In genomic region chr1:234722904-234723588, GRCh38 we compare ENCODE assay signal across 1 cellular context.
TF ChIP-seq lines count a peak whose summit lies in the region.

No MANE protein-coding gene starts in this region.

TF ChIP-seq in HepG2, 621 proteins besides CTCF, POLR2A, EP300 and RAD21 (continued from another document and continues in another):
- TF ChIP-seq RARG (CRISPR knock-in tag; IDR thresholded peaks at IDR 0.05; ENCODE audit: low read depth): no peak
- TF ChIP-seq ZBTB7B (CRISPR knock-in tag; IDR thresholded peaks at IDR 0.05): no peak
- TF ChIP-seq, protein P1, sequence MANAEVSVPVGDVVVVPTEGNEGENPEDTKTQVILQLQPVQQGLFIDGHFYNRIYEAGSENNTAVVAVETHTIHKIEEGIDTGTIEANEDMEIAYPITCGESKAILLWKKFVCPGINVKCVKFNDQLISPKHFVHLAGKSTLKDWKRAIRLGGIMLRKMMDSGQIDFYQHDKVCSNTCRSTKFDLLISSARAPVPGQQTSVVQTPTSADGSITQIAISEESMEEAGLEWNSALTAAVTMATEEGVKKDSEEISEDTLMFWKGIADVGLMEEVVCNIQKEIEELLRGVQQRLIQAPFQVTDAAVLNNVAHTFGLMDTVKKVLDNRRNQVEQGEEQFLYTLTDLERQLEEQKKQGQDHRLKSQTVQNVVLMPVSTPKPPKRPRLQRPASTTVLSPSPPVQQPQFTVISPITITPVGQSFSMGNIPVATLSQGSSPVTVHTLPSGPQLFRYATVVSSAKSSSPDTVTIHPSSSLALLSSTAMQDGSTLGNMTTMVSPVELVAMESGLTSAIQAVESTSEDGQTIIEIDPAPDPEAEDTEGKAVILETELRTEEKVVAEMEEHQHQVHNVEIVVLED (CRISPR knock-in tag; IDR thresholded peaks at IDR 0.05; ENCODE audit: borderline replicate concordance): no peak
- no peak for TF ChIP-seq HNF1A (IDR thresholded peaks at IDR 0.05; ENCODE audit: low read depth)
- no peak; the same call in 1 of the 2 replicates for TF ChIP-seq HNF1A (CRISPR knock-in tag; IDR thresholded peaks at IDR 0.05; ENCODE audit: borderline replicate concordance)
- no peak for TF ChIP-seq ZSCAN20 (CRISPR knock-in tag; IDR thresholded peaks at IDR 0.05; ENCODE audit: borderline replicate concordance)
- TF ChIP-seq CEBPG (CRISPR knock-in tag; IDR thresholded peaks at IDR 0.05): peak; percentile 81
- peak; percentile 32; the same call in 1 of the 2 replicates for TF ChIP-seq RXRB (CRISPR knock-in tag; IDR thresholded peaks at IDR 0.05; ENCODE audit: borderline replicate concordance)
- TF ChIP-seq ZFP36 (IDR thresholded peaks at IDR 0.05; ENCODE audit: borderline replicate concordance, low read depth, low read length, partially characterized antibody): no peak
- no peak for TF ChIP-seq MAF1 (CRISPR knock-in tag; IDR thresholded peaks at IDR 0.05; ENCODE audit: borderline replicate concordance)
- TF ChIP-seq, protein P2, sequence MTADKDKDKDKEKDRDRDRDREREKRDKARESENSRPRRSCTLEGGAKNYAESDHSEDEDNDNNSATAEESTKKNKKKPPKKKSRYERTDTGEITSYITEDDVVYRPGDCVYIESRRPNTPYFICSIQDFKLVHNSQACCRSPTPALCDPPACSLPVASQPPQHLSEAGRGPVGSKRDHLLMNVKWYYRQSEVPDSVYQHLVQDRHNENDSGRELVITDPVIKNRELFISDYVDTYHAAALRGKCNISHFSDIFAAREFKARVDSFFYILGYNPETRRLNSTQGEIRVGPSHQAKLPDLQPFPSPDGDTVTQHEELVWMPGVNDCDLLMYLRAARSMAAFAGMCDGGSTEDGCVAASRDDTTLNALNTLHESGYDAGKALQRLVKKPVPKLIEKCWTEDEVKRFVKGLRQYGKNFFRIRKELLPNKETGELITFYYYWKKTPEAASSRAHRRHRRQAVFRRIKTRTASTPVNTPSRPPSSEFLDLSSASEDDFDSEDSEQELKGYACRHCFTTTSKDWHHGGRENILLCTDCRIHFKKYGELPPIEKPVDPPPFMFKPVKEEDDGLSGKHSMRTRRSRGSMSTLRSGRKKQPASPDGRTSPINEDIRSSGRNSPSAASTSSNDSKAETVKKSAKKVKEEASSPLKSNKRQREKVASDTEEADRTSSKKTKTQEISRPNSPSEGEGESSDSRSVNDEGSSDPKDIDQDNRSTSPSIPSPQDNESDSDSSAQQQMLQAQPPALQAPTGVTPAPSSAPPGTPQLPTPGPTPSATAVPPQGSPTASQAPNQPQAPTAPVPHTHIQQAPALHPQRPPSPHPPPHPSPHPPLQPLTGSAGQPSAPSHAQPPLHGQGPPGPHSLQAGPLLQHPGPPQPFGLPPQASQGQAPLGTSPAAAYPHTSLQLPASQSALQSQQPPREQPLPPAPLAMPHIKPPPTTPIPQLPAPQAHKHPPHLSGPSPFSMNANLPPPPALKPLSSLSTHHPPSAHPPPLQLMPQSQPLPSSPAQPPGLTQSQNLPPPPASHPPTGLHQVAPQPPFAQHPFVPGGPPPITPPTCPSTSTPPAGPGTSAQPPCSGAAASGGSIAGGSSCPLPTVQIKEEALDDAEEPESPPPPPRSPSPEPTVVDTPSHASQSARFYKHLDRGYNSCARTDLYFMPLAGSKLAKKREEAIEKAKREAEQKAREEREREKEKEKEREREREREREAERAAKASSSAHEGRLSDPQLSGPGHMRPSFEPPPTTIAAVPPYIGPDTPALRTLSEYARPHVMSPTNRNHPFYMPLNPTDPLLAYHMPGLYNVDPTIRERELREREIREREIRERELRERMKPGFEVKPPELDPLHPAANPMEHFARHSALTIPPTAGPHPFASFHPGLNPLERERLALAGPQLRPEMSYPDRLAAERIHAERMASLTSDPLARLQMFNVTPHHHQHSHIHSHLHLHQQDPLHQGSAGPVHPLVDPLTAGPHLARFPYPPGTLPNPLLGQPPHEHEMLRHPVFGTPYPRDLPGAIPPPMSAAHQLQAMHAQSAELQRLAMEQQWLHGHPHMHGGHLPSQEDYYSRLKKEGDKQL (CRISPR knock-in tag; IDR thresholded peaks at IDR 0.05; ENCODE audit: low read depth): 0 out of 2 replicates have a peak, but pooled peaks have one; percentile 43
- TF ChIP-seq TSC22D2 (CRISPR knock-in tag; IDR thresholded peaks at IDR 0.05; ENCODE audit: borderline replicate concordance): no peak
- TF ChIP-seq SYNCRIP (IDR thresholded peaks at IDR 0.05; ENCODE audit: insufficient read depth, low read depth, low read length): no peak
- TF ChIP-seq ZNF205 (CRISPR knock-in tag; IDR thresholded peaks at IDR 0.05): no peak
- no peak for TF ChIP-seq POGK (CRISPR knock-in tag; conservative IDR thresholded peaks at IDR 0.05)
- TF ChIP-seq, protein P3, sequence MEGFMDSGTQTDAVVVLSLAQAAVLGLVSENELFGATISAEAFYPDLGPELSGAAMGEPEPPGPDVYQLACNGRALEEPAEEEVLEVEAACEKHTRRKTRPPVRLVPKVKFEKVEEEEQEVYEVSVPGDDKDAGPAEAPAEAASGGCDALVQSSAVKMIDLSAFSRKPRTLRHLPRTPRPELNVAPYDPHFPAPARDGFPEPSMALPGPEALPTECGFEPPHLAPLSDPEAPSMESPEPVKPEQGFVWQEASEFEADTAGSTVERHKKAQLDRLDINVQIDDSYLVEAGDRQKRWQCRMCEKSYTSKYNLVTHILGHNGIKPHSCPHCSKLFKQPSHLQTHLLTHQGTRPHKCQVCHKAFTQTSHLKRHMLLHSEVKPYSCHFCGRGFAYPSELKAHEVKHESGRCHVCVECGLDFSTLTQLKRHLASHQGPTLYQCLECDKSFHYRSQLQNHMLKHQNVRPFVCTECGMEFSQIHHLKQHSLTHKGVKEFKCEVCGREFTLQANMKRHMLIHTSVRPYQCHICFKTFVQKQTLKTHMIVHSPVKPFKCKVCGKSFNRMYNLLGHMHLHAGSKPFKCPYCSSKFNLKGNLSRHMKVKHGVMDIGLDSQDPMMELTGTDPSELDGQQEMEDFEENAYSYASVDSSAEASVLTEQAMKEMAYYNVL (CRISPR knock-in tag; IDR thresholded peaks at IDR 0.05; ENCODE audit: borderline replicate concordance): no peak
- peak; percentile 88 for TF ChIP-seq RBFOX2 (IDR thresholded peaks at IDR 0.05; ENCODE audit: low read depth, low read length)
- TF ChIP-seq, protein P4, sequence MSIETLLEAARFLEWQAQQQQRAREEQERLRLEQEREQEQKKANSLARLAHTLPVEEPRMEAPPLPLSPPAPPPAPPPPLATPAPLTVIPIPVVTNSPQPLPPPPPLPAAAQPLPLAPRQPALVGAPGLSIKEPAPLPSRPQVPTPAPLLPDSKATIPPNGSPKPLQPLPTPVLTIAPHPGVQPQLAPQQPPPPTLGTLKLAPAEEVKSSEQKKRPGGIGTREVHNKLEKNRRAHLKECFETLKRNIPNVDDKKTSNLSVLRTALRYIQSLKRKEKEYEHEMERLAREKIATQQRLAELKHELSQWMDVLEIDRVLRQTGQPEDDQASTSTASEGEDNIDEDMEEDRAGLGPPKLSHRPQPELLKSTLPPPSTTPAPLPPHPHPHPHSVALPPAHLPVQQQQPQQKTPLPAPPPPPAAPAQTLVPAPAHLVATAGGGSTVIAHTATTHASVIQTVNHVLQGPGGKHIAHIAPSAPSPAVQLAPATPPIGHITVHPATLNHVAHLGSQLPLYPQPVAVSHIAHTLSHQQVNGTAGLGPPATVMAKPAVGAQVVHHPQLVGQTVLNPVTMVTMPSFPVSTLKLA (IDR thresholded peaks at IDR 0.05): no peak
- no peak for TF ChIP-seq PCBP1 (IDR thresholded peaks at IDR 0.05; ENCODE audit: borderline replicate concordance, low read depth, low read length)
- TF ChIP-seq ZNF354B (CRISPR knock-in tag; IDR thresholded peaks at IDR 0.05): no peak
- no peak for TF ChIP-seq ATF1 (CRISPR knock-in tag; IDR thresholded peaks at IDR 0.05)
- TF ChIP-seq, protein P5, sequence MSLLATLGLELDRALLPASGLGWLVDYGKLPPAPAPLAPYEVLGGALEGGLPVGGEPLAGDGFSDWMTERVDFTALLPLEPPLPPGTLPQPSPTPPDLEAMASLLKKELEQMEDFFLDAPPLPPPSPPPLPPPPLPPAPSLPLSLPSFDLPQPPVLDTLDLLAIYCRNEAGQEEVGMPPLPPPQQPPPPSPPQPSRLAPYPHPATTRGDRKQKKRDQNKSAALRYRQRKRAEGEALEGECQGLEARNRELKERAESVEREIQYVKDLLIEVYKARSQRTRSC (CRISPR knock-in tag; IDR thresholded peaks at IDR 0.05; ENCODE audit: low read depth): no peak
- no peak for TF ChIP-seq ZNF883 (CRISPR knock-in tag; IDR thresholded peaks at IDR 0.05; ENCODE audit: not compliant biosample characterization)
- no peak for TF ChIP-seq ATF6 (CRISPR knock-in tag; conservative IDR thresholded peaks at IDR 0.05)
- TF ChIP-seq ZNF253 (CRISPR knock-in tag; IDR thresholded peaks at IDR 0.05; ENCODE audit: borderline replicate concordance): no peak
- no peak for TF ChIP-seq MTF1 (CRISPR knock-in tag; IDR thresholded peaks at IDR 0.05)
- TF ChIP-seq PAF1 (CRISPR knock-in tag; IDR thresholded peaks at IDR 0.05): no peak
- peak; percentile 20; the same call in 1 of the 2 replicates for TF ChIP-seq FOXA3 (CRISPR knock-in tag; IDR thresholded peaks at IDR 0.05)
- no peak for TF ChIP-seq EHMT2 (IDR thresholded peaks at IDR 0.05; ENCODE audit: borderline replicate concordance, low read depth, low read length)
- TF ChIP-seq SMAD1 (CRISPR knock-in tag; IDR thresholded peaks at IDR 0.05; ENCODE audit: borderline replicate concordance, low read depth): no peak
- TF ChIP-seq ZNF550 (CRISPR knock-in tag; IDR thresholded peaks at IDR 0.05; ENCODE audit: borderline replicate concordance): no peak
- TF ChIP-seq ZNF441 (CRISPR knock-in tag; IDR thresholded peaks at IDR 0.05; ENCODE audit: borderline replicate concordance): 0 out of 2 replicates have a peak, but pooled peaks have one; percentile 17
